ENCODE assay signal across 8 cellular contexts in the genomic region with DNA sequence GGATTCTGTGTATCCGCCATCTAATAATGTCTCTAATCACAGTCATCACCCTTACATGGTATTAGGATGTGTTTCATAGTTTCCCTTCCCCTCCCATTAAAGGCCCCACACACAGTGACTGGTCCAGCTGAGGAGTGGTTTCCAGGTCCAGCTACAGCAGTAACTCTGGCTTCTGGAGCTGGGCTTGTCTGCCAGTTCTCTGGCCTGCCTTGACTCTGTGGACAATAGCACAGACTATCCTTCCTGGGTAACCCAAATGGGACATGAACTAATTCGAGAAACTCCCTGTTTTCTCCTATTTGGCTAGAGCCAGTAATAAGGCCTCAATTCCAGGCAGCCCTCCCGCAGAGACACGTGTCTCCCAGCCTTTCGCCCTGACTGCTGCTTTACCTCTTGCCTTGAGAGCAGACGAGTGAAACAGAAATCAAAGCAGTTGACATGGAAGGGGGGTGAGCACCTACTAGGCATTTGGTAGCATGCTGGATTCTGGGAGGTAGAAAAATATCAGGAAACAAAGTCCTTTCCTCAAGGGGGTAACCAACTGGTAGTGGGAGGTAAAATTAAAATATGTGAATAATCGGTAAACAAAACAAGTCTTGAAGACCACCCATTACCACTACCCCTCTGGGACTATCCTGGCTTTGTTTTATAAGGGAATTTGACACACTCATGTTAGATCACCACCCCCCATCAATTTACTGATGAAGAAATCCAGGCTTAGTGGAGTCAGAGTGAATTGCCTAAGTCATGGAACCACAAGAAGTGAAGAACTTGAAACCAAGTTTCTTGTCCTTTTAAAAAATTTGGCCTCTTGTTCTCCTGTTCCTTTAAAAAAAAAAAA. TPM values are rescaled to one million over a fixed set of nuclear protein-coding genes. Genes with fewer than 3 reads are reported as not detected.
A peak's percentile ranks its signal among the peaks of the same experiment; 100 is the strongest.
DNase-seq lines count a peak whose midpoint lies in the region; ATAC-seq and TF ChIP-seq lines count a peak whose summit lies in the region.

No MANE protein-coding gene starts in this region.

- no peak overlapping the region for H3K14ac ChIP-seq in neuronal stem cell (ENCODE audit: low read length)

- H3K36me3 ChIP-seq in gastroesophageal sphincter (no peaks in the 10 kb centered on the region), neuronal stem cell (replicated peaks in 1 of 2; ENCODE audit: control insufficient read depth in 2 of 2, insufficient read depth in 2 of 2, low read length in 2 of 2) (no peaks in the 10 kb centered on the region)

- 10 to 21% methylated on average over 2 of the region's 7 CpGs for WGBS in gastroesophageal sphincter (ENCODE audit: low coverage in 1 of 2), 2 donors
- no CpG with 5 or more reads among the region's 7 CpGs for WGBS in neuronal stem cell (ENCODE audit: extremely low coverage in 2 of 2, insufficient read length in 2 of 2, insufficient replicate concordance in 1 of 2), 2 donors

- no peak overlapping the region for H3K23ac ChIP-seq in neuronal stem cell (ENCODE audit: low read depth, low read length, poor library complexity)

- H3K4me1 Mint-ChIP-seq in activated naive CD4-positive, alpha-beta T cell treated with anti-CD3 and anti-CD28 coated beads for 36 hours (ENCODE audit: low read depth) = peaks cover 39% of the 10 kb centered on the region
- peaks cover 48% of the 10 kb centered on the region for H3K4me1 Mint-ChIP-seq in activated CD4-positive, alpha-beta memory T cell treated with anti-CD3 and anti-CD28 coated beads, Interleukin-2, amount 10 ng/mL, durations not matched to agents 7 days and 5 days

- H3K4ac ChIP-seq in neuronal stem cell (ENCODE audit: low read length) = no peak overlapping the region

- peak overlapping the region; percentile 88 for H2AFZ ChIP-seq in neuronal stem cell (ENCODE audit: low read length)

- H3K36me3 Mint-ChIP-seq in activated naive CD4-positive, alpha-beta T cell treated with anti-CD3 and anti-CD28 coated beads for 36 hours (ENCODE audit: low read depth) = peaks cover 2% of the 10 kb centered on the region
- peaks cover 12% of the 10 kb centered on the region for H3K36me3 Mint-ChIP-seq in activated CD4-positive, alpha-beta memory T cell treated with anti-CD3 and anti-CD28 coated beads, Interleukin-2, amount 10 ng/mL, durations not matched to agents 7 days and 5 days (ENCODE audit: low read depth)

- no peak overlapping the region for H2BK120ac ChIP-seq in neuronal stem cell (ENCODE audit: low read depth, low read length)

- peak overlapping the region; percentile 82 for H3K4me3 Mint-ChIP-seq in activated naive CD4-positive, alpha-beta T cell treated with anti-CD3 and anti-CD28 coated beads for 36 hours
- peak overlapping the region; percentile 82 for H3K4me3 Mint-ChIP-seq in activated CD4-positive, alpha-beta memory T cell treated with anti-CD3 and anti-CD28 coated beads, Interleukin-2, amount 10 ng/mL, durations not matched to agents 7 days and 5 days

- H3K79me1 ChIP-seq in neuronal stem cell (ENCODE audit: low read depth, low read length) = no peaks in the 10 kb centered on the region

- H3K27me3 Mint-ChIP-seq in activated naive CD4-positive, alpha-beta T cell treated with anti-CD3 and anti-CD28 coated beads for 36 hours (ENCODE audit: low read depth) = no peaks in the 10 kb centered on the region
- no peaks in the 10 kb centered on the region for H3K27me3 Mint-ChIP-seq in activated CD4-positive, alpha-beta memory T cell treated with anti-CD3 and anti-CD28 coated beads, Interleukin-2, amount 10 ng/mL, durations not matched to agents 7 days and 5 days

- H2BK12ac ChIP-seq in neuronal stem cell (ENCODE audit: low read length) = no peak overlapping the region

- peak overlapping the region; percentile 63 to 64 for H3K4me3 ChIP-seq in gastroesophageal sphincter
- peak overlapping the region in 1 of 2 donors; percentile 55 for H3K4me3 ChIP-seq in neuronal stem cell (ENCODE audit: low read length in 2 of 2)

- H3K9ac ChIP-seq in neuronal stem cell (ENCODE audit: low read depth, low read length, poor library complexity) = no peak overlapping the region

- TF ChIP-seq POLR2A in gastroesophageal sphincter (IDR thresholded peaks at IDR 0.05) = peak; percentile 47 to 60

- no peak overlapping the region for H4K91ac ChIP-seq in neuronal stem cell (ENCODE audit: low read depth, low read length, poor library complexity)

- H3K4me1 ChIP-seq in gastroesophageal sphincter (peaks cover 24 to 78% (median 36%) of the 10 kb centered on the region in 3 donors), neuronal stem cell (ENCODE audit: control insufficient read depth in 2 of 2, insufficient read depth in 1 of 2, low read depth in 1 of 2, low read length in 2 of 2) (peaks cover 18 to 24% of the 10 kb centered on the region in 2 donors)

- H4K8ac ChIP-seq in neuronal stem cell (ENCODE audit: low read depth, low read length) = no peak overlapping the region

- CTCF ChIA-PET in activated naive CD4-positive, alpha-beta T cell treated with anti-CD3 and anti-CD28 coated beads for 36 hours (lab: Charles Lee) = interaction anchor here (1.0 to 2.3 kb wide), 2 partner anchors 37 to 126 kb away, joined by 3 to 7 read pairs; no protein-coding TSS in a partner anchor
- CTCF ChIA-PET in activated CD4-positive, alpha-beta memory T cell treated with anti-CD3 and anti-CD28 coated beads, Interleukin-2, amount 10 ng/mL, durations not matched to agents 7 days and 5 days (lab: Charles Lee) = interaction anchor here (0.6 to 2.0 kb wide), 3 partner anchors 126 to 346 kb away, joined by 3 to 23 read pairs (median 5); a partner anchor contains a TSS
- CTCF ChIA-PET in GM10248 (lab: Yijun Ruan, JAX) = interaction anchor here (1.0 to 3.0 kb wide), 3 partner anchors 10 to 346 kb away, joined by 3 to 17 read pairs (median 5); a partner anchor contains a TSS

- peak; percentile 6 for TF ChIP-seq EP300 in gastroesophageal sphincter (IDR thresholded peaks at IDR 0.05)

- no peak overlapping the region for H2BK5ac ChIP-seq in neuronal stem cell (ENCODE audit: low read length)

- H3K4me2 ChIP-seq in neuronal stem cell (ENCODE audit: insufficient read depth, low read length, poor library complexity, severe bottlenecking) = no peak overlapping the region

- H3K27me3 ChIP-seq in gastroesophageal sphincter (no peaks in the 10 kb centered on the region), neuronal stem cell (ENCODE audit: control insufficient read depth in 3 of 3, insufficient read depth in 3 of 3, low read depth in 1 of 3, low read length in 3 of 3) (no peaks in the 10 kb centered on the region)

- no peak overlapping the region for H3K18ac ChIP-seq in neuronal stem cell (ENCODE audit: low read length)

- peak overlapping the region; percentile 27 for H3K27ac Mint-ChIP-seq in activated naive CD4-positive, alpha-beta T cell treated with anti-CD3 and anti-CD28 coated beads for 36 hours
- no peak overlapping the region for H3K27ac Mint-ChIP-seq in activated CD4-positive, alpha-beta memory T cell treated with anti-CD3 and anti-CD28 coated beads, Interleukin-2, amount 10 ng/mL, durations not matched to agents 7 days and 5 days

- ATAC-seq in gastroesophageal sphincter = peak; percentile 76

- intact Hi-C loops in activated naive CD4-positive, alpha-beta T cell treated with anti-CD3 and anti-CD28 coated beads for 36 hours (cut with micrococcal nuclease) = loop anchor here (1.0 to 5.0 kb wide), 12 partner anchors 16 to 789 kb away; a partner anchor contains a TSS

- DNase-seq in activated naive CD4-positive, alpha-beta T cell treated with anti-CD3 and anti-CD28 coated beads for 36 hours = peak; percentile 14
- no peak for DNase-seq in activated naive CD4-positive, alpha-beta T cell treated with anti-CD3 and anti-CD28 coated beads, Interleukin-2, amount 50 U/mL, for 16 hours
- no peak for DNase-seq in activated CD4-positive, alpha-beta memory T cell treated with anti-CD3 and anti-CD28 coated beads, Interleukin-2, amount 10 ng/mL, durations not matched to agents 7 days and 5 days
- DNase-seq in neuronal stem cell (ENCODE audit: low spot score) = no peak
- DNase-seq in NCI-H446 treated with DMSO at 0.1 percent for 48 hours (lab: John Stamatoyannopoulos, UW) = no peak
- no peak for DNase-seq in GM10248 (ENCODE audit: extremely low spot score)
- no peak for DNase-seq in NCI-H82 treated with DMSO at 0.1 percent for 48 hours (lab: John Stamatoyannopoulos, UW; ENCODE audit: unreplicated experiment)

- POLR2A ChIA-PET in activated CD4-positive, alpha-beta memory T cell treated with anti-CD3 and anti-CD28 coated beads, Interleukin-2, amount 10 ng/mL, durations not matched to agents 7 days and 5 days (lab: Charles Lee) = interaction anchor here (1.0 to 4.8 kb wide), 9 partner anchors 23 to 483 kb away, joined by 3 to 80 read pairs (median 6); a partner anchor contains a TSS
- POLR2A ChIA-PET in GM10248 (lab: Yijun Ruan, JAX) = interaction anchor here (1.3 to 1.6 kb wide), 2 partner anchors 10 to 730 kb away, joined by 3 to 4 read pairs; a partner anchor contains a TSS

- H3K27ac ChIP-seq in gastroesophageal sphincter (peak overlapping the region; percentile 93 to 98 (median 97)), neuronal stem cell (replicated peaks; ENCODE audit: low read length) (no peak overlapping the region)

- TF ChIP-seq CTCF in gastroesophageal sphincter (IDR thresholded peaks at IDR 0.05) = peak in 2 of 4 experiments; percentile 8 to 17
- no peak for TF ChIP-seq CTCF in GM10248 (IDR thresholded peaks at IDR 0.05; ENCODE audit: control extremely low read depth, extremely low read depth, low read depth, missing control alignments)

- no peak overlapping the region for H2BK15ac ChIP-seq in neuronal stem cell (ENCODE audit: low read length)

- no peaks in the 10 kb centered on the region for H3K9me3 ChIP-seq in gastroesophageal sphincter
- H3K9me3 ChIP-seq in neuronal stem cell (replicated peaks in 1 of 2; ENCODE audit: control insufficient read depth in 2 of 2, insufficient read depth in 1 of 2, low read depth in 1 of 2, low read length in 2 of 2) = peaks cover 0 to 2% of the 10 kb centered on the region in 2 donors

- no peaks in the 10 kb centered on the region for H3K9me3 Mint-ChIP-seq in activated naive CD4-positive, alpha-beta T cell treated with anti-CD3 and anti-CD28 coated beads for 36 hours
- no peaks in the 10 kb centered on the region for H3K9me3 Mint-ChIP-seq in activated CD4-positive, alpha-beta memory T cell treated with anti-CD3 and anti-CD28 coated beads, Interleukin-2, amount 10 ng/mL, durations not matched to agents 7 days and 5 days

- no peak overlapping the region for H2AK5ac ChIP-seq in neuronal stem cell (ENCODE audit: low read depth, low read length)

RNA-seq across cellular contexts. Expression of a gene that starts 1.2 kb away (rescaled TPM):
- total RNA-seq in activated naive CD4-positive, alpha-beta T cell treated with anti-CD3 and anti-CD28 coated beads for 36 hours = 10 to 100 TPM; 39.9 to 42.2 TPM
- 10 to 100 TPM; 25.2 to 29.6 TPM for total RNA-seq in activated CD4-positive, alpha-beta memory T cell treated with anti-CD3 and anti-CD28 coated beads, Interleukin-2, amount 10 ng/mL, durations not matched to agents 7 days and 5 days
- 10 to 100 TPM; 18.4 to 33.4 (median 27.5) TPM for total RNA-seq in gastroesophageal sphincter
- polyA plus RNA-seq in neuronal stem cell (2013, experiment 1 of 2) = 2.5 TPM
- 2.1 TPM for polyA plus RNA-seq in neuronal stem cell (2013, experiment 2 of 2)
